ENCODE assay signal across 11 cellular contexts in the genomic region with DNA sequence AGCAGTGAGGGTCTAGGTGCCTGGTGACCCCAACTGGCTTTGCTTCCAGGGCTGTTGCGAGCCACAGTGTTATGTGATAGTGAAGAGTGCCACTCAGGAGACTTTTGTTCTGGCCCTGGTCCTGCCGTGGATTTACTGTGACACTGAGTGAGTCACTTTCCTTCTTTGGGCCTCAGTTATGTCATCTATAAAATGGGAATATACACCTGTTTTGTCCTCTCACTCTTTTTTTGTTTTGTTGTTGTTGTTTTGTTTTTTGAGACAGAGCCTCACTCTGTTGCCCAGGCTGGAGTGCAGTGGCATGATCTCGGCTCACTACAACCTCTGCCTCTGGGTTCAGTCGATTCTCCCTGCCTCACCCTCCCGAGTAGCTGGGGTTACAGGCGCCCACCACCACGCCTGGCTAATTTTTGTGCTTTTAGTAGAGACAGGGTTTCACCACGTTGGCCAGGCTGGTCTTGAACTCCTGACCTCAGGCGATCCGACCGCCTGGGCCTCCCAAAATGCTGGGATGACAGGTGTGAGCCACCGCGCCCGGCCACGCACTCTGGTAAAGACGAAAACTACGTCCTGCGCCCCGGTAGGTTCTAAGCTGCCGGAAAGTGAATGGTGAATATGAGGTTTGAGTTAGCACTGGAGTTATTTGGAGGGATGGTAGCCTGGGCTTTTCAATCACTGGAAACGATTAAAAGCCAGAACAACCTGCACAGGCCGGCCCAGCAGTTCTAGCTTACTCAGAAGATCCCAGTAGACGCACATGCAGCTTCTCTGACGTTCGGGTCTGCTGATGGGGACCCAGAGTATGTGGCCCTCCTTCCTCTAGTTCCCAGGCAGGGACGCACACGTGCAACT. TPM values are rescaled to one million over a fixed set of nuclear protein-coding genes. Genes with fewer than 3 reads are reported as not detected.
DNase-seq lines count a peak whose midpoint lies in the region; ATAC-seq and TF ChIP-seq lines count a peak whose summit lies in the region.
"Had no signal": no experiment of that assay in that cellular context is flagged by ENCODE, and none has a peak within 500 bp of the region (broad histone marks: within the 10 kb centered on the region; RNA-seq: fewer than 3 reads in every experiment).

No MANE protein-coding gene starts in this region.

- H3K4me1 ChIP-seq in BLaER1 treated with 17β-estradiol and CSF1 and Interleukin-3, amounts not matched to agents 10 nM and 100 nM, result peaks cover 23 to 65% (median 48%) of the 10 kb centered on the region in 10 experiments
- H3K4me1 ChIP-seq in psoas muscle, result no peaks in the 10 kb centered on the region
- peaks cover 7% of the 10 kb centered on the region for H3K4me1 ChIP-seq in effector memory CD4-positive, alpha-beta T cell (ENCODE audit: control insufficient read depth, insufficient read depth, low read length, poor library complexity, severe bottlenecking)

- H3K36me3 ChIP-seq in BLaER1 treated with 17β-estradiol and CSF1 and Interleukin-3, amounts not matched to agents 10 nM and 100 nM, result peaks cover 21 to 34% (median 27%) of the 10 kb centered on the region in 11 experiments
- peaks cover 0 to 4% of the 10 kb centered on the region in 2 donors for H3K36me3 ChIP-seq in psoas muscle (ENCODE audit: insufficient read depth in 1 of 2, low read depth in 1 of 2)
- peaks cover 10% of the 10 kb centered on the region for H3K36me3 ChIP-seq in effector memory CD4-positive, alpha-beta T cell (ENCODE audit: control insufficient read depth, insufficient read depth, low read length)
- no peaks in the 10 kb centered on the region for H3K36me3 ChIP-seq in MG63

- no peak overlapping the region; a peak in 1 of 22 replicates for H3K27ac ChIP-seq in BLaER1 treated with 17β-estradiol and CSF1 and Interleukin-3, amounts not matched to agents 10 nM and 100 nM
- H3K27ac ChIP-seq in psoas muscle, result no peak overlapping the region
- H3K27ac ChIP-seq in effector memory CD4-positive, alpha-beta T cell (ENCODE audit: insufficient read depth, low read length, poor library complexity, severe bottlenecking), result no peak overlapping the region
- H3K27ac ChIP-seq: neutrophil had no signal

- CTCF ChIA-PET in T-cell (lab: Charles Lee), result interaction anchor here (0.6 to 1.8 kb wide), 3 partner anchors 221 to 1579 kb away, joined by 3 to 12 read pairs (median 8); no protein-coding TSS in a partner anchor

- peak overlapping the region in 7 of 11 experiments; percentile 59 to 80 (median 74); a peak in 11 of 22 replicates for H3K9ac ChIP-seq in BLaER1 treated with 17β-estradiol and CSF1 and Interleukin-3, amounts not matched to agents 10 nM and 100 nM

- no peaks in the 10 kb centered on the region for H3K9me3 ChIP-seq in BLaER1 treated with 17β-estradiol and CSF1 and Interleukin-3, amounts not matched to agents 10 nM and 100 nM (replicated peaks in 1 of 11)
- H3K9me3 ChIP-seq in psoas muscle (no peaks in the 10 kb centered on the region), MG63 (no peaks in the 10 kb centered on the region)
- H3K9me3 ChIP-seq in effector memory CD4-positive, alpha-beta T cell (ENCODE audit: control insufficient read depth, low read length), result no peaks in the 10 kb centered on the region
- H3K9me3 ChIP-seq: neutrophil had no signal

- intact Hi-C loops in psoas muscle (cut with DNase I), result loop anchor here in 1 of 2 donors (5.0 kb wide), 1 partner anchor 287 kb away; no protein-coding TSS in a partner anchor

- no peaks in the 10 kb centered on the region for H3K9me3 Mint-ChIP-seq in T-cell
- H3K9me3 Mint-ChIP-seq: activated T-cell treated with anti-CD3 and anti-CD28 coated beads, Interleukin-2, amount 50 U/mL, for 72 hours; CD4-positive, alpha-beta memory T cell had no signal

- DNase-seq in T-cell (no peak), foreskin fibroblast (no peak), psoas muscle (no peak), DMS 273 treated with DMSO at 0.1 percent for 48 hours (lab: John Stamatoyannopoulos, UW) (no peak), MG63 (no peak)
- DNase-seq in effector memory CD4-positive, alpha-beta T cell, result no peak
- no peak for DNase-seq in activated CD4-positive, alpha-beta T cell treated with anti-CD3 and anti-CD28 coated beads for 48 hours

- WGBS in psoas muscle, 3 donors, result 85 to 89% (median 89%) methylated on average over 27 of the region's 27 CpGs

- 0 out of 22 replicates have a peak, but pooled peaks cover 0 to 19% (median 0%) of the 10 kb centered on the region in 11 experiments for H4K20me1 ChIP-seq in BLaER1 treated with 17β-estradiol and CSF1 and Interleukin-3, amounts not matched to agents 10 nM and 100 nM

- no peaks in the 10 kb centered on the region for H3K27me3 ChIP-seq in BLaER1 treated with 17β-estradiol and CSF1 and Interleukin-3, amounts not matched to agents 10 nM and 100 nM
- peaks cover 0 to 4% (median 0%) of the 10 kb centered on the region in 3 donors for H3K27me3 ChIP-seq in psoas muscle (ENCODE audit: insufficient read depth in 3 of 3, low read length in 2 of 3)
- H3K27me3 ChIP-seq in effector memory CD4-positive, alpha-beta T cell (replicated peaks; ENCODE audit: control insufficient read depth, insufficient read depth, low read length, poor library complexity, severe bottlenecking), result no peaks in the 10 kb centered on the region
- H3K27me3 ChIP-seq in MG63, result no peaks in the 10 kb centered on the region
- H3K27me3 ChIP-seq: neutrophil had no signal

- POLR2A ChIA-PET in T-cell (lab: Charles Lee), result no interaction called here

- TF ChIP-seq CTCF in foreskin fibroblast (IDR thresholded peaks at IDR 0.05; ENCODE audit: low read depth, low read length) (no peak), psoas muscle (IDR thresholded peaks at IDR 0.05) (no peak)

- H3K4me2 ChIP-seq in BLaER1 treated with 17β-estradiol and CSF1 and Interleukin-3, amounts not matched to agents 10 nM and 100 nM, result peak overlapping the region; percentile 83 to 98 (median 93); a peak in 21 of 22 replicates

- H3K4me1 Mint-ChIP-seq in T-cell, result peaks cover 4 to 6% (median 6%) of the 10 kb centered on the region in 3 donors

- H3K4me3 ChIP-seq in BLaER1 treated with 17β-estradiol and CSF1 and Interleukin-3, amounts not matched to agents 10 nM and 100 nM, result peak overlapping the region in 5 of 10 experiments; percentile 46 to 58 (median 50); a peak in 4 of 20 replicates
- H3K4me3 ChIP-seq in foreskin fibroblast (ENCODE audit: low read depth in 1 of 2, low read length in 2 of 2) (peak overlapping the region; percentile 38 to 57), psoas muscle (peak overlapping the region; percentile 68), MG63 (no peak overlapping the region)
- H3K4me3 ChIP-seq in effector memory CD4-positive, alpha-beta T cell (ENCODE audit: insufficient read depth, low read depth, low read length, poor library complexity, severe bottlenecking), result no peak overlapping the region

- H3K4me3 Mint-ChIP-seq in T-cell, result peak overlapping the region in 2 of 3 donors; percentile 28 to 71

- no peak overlapping the region for H3K27ac Mint-ChIP-seq in T-cell

- ATAC-seq in T-cell (replicated peaks in 1 of 4) (no peak), psoas muscle (peak in 1 of 4 donors; percentile 17)

- peaks cover 21% of the 10 kb centered on the region for H3K36me3 Mint-ChIP-seq in T-cell

- no peaks in the 10 kb centered on the region for H3K27me3 Mint-ChIP-seq in T-cell
- H3K27me3 Mint-ChIP-seq: CD4-positive, alpha-beta memory T cell had no signal

RNA-seq across cellular contexts. Expression of a gene that starts 46.6 kb away (rescaled TPM):
- 10 to 100 TPM; 31.1 to 74.7 (median 68.9) TPM for total RNA-seq in T-cell
- total RNA-seq in psoas muscle, result 10 to 100 TPM in 3 of 4 donors, 1 to 10 TPM in 1; 5.4 to 47.6 (median 16.6) TPM
- polyA plus RNA-seq in psoas muscle, result 10 to 100 TPM in 2 of 3 donors, 1 to 10 TPM in 1; 5.6 to 23.8 (median 10.5) TPM
- total RNA-seq in MG63 (2014; rRNA removed; shearing (Covaris generic); ENCODE audit: low replicate concordance), result 2.2 and 23.5 TPM in 2 replicates

Comparison
In these comparisons a context has a peak if more than half of its experiments do, and no peak if none do; other contexts are left out.
1. H3K4me3 ChIP-seq: peak in foreskin fibroblast (2 of 2) and psoas muscle (single experiment); none in effector memory CD4-positive, alpha-beta T cell (single experiment) and MG63 (single experiment).